19 cellular contexts compared by ENCODE assay signal in the genomic region with DNA sequence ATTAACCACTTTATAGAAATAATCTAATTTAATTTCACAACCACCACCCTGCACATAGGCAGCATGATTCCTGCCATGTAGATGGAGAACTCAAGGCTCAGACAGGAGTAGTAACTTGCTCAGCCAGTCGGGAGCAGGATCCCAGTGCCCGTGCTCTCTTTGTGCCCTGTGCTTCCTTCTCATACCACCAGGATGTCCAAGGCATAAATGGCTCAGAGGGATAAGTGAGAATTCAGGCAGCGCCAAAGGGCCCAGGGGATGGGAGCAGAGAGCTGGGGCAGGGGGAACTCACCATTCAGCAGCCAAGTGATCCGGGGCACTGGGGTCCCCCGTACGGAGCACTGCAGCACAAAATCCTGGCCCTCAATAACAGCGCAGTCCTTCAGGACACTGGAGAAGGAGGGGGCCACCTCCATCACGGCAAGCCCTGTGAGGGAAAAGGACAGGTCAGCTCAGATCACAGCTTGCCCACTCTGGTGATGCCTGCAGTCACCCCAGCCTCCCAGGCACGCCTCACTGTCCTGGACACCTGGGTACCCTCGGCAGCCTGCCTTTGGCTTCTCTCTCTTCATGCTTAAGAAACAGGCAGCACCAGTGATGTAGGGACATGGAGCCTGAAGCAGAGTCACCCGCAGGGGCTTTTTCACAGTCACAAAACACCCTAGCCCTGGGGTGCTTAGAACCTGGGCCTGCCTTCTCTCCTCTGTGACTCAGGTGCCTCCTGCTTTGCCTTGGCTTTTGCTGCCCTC.
DNase-seq lines count a peak whose midpoint lies in the region; ATAC-seq and TF ChIP-seq lines count a peak whose summit lies in the region.
"Had no signal": no experiment of that assay in that cellular context is flagged by ENCODE, and none has a peak within 500 bp of the region (broad histone marks: within the 10 kb centered on the region; RNA-seq: fewer than 3 reads in every experiment).

No MANE protein-coding gene starts in this region.

- H2BK5ac ChIP-seq in neuronal stem cell (ENCODE audit: low read length), result peak overlapping the region; percentile 57

- no peak overlapping the region for H4K8ac ChIP-seq in neuronal stem cell (ENCODE audit: low read depth, low read length)

- H3K9me3 Mint-ChIP-seq in endothelial cell (ENCODE audit: unreplicated experiment), result no peaks in the 10 kb centered on the region
- H3K9me3 Mint-ChIP-seq: activated naive CD4-positive, alpha-beta T cell treated with anti-CD3 and anti-CD28 coated beads, Interleukin-2, amount 50 U/mL, for 24 hours; stimulated activated memory B cell treated with anti-CD40 and anti-IgM and Interleukin-4, amounts not matched to agents 10 μg/mL and 1 μg/mL and 100 μg/mL, for 72 hours; T-helper 1 cell treated with Interleukin-12 subunit alpha and Interleukin-12 subunit beta and Interleukin-4 antibody, amounts not matched to agents 30 μg/mL and 1 μg/mL, for 36 hours had no signal

- H3K4me1 ChIP-seq in HCT116 (ENCODE audit: control insufficient read depth in 1 of 2, insufficient read depth in 2 of 2, low read length in 2 of 2) (peaks cover 0 to 7% of the 10 kb centered on the region in 2 experiments; a peak in 2 of 4 replicates), SK-N-SH (ENCODE audit: control insufficient read depth in 1 of 2, insufficient read depth in 2 of 2, low read depth in 1 of 2, low read length in 1 of 2) (peaks cover 13 to 23% of the 10 kb centered on the region in 2 experiments; a peak in 3 of 4 replicates), neuronal stem cell (ENCODE audit: control insufficient read depth in 2 of 2, insufficient read depth in 1 of 2, low read depth in 1 of 2, low read length in 2 of 2) (peaks cover 0 to 3% of the 10 kb centered on the region in 2 donors), ovary (ENCODE audit: insufficient read depth) (no peaks in the 10 kb centered on the region)
- H3K4me1 ChIP-seq: prostate gland had no signal

- H3K27me3 Mint-ChIP-seq in endothelial cell (ENCODE audit: unreplicated experiment), result peaks cover 10% of the 10 kb centered on the region

- RAD21 ChIA-PET in HCT116 (lab: Charles Lee; ENCODE audit: low non-redundant PET in 1 of 2, low total read pairs in 2 of 2, uncharacterized antibody in 2 of 2, unreplicated experiment in 2 of 2), result no interaction called here

- H3K4ac ChIP-seq in neuronal stem cell (ENCODE audit: low read length), result no peak overlapping the region

- H3K9me2 ChIP-seq in HCT116 (ENCODE audit: insufficient read depth), result no peaks in the 10 kb centered on the region
- H3K9me2 ChIP-seq in SK-N-SH, result no peaks in the 10 kb centered on the region

- H3K27ac Mint-ChIP-seq in endothelial cell (ENCODE audit: unreplicated experiment), result no peak overlapping the region
- H3K27ac Mint-ChIP-seq: activated naive CD4-positive, alpha-beta T cell treated with anti-CD3 and anti-CD28 coated beads, Interleukin-2, amount 50 U/mL, for 24 hours; stimulated activated memory B cell treated with anti-CD40 and anti-IgM and Interleukin-4, amounts not matched to agents 10 μg/mL and 1 μg/mL and 100 μg/mL, for 72 hours; T-helper 1 cell treated with Interleukin-12 subunit alpha and Interleukin-12 subunit beta and Interleukin-4 antibody, amounts not matched to agents 30 μg/mL and 1 μg/mL, for 36 hours had no signal

- no peak overlapping the region for H3K4me3 ChIP-seq in HCT116 (replicated peaks in 1 of 2; ENCODE audit: low read depth in 1 of 2, low read length in 2 of 2)
- no peak overlapping the region for H3K4me3 ChIP-seq in SK-N-SH (ENCODE audit: low read depth in 2 of 2, low read length in 1 of 2)
- H3K4me3 ChIP-seq in neuronal stem cell (ENCODE audit: low read length in 2 of 2), result no peak overlapping the region
- no peak overlapping the region for H3K4me3 ChIP-seq in ovary
- H3K4me3 ChIP-seq: prostate gland, upper lobe of left lung had no signal

- H3K9me3 ChIP-seq in HCT116 (ENCODE audit: control insufficient read depth in 1 of 2, insufficient read depth in 1 of 2, low read depth in 1 of 2, low read length in 2 of 2) (no peaks in the 10 kb centered on the region), SK-N-SH (no peaks in the 10 kb centered on the region), neuronal stem cell (replicated peaks in 1 of 2; ENCODE audit: control insufficient read depth in 2 of 2, insufficient read depth in 1 of 2, low read depth in 1 of 2, low read length in 2 of 2) (peaks cover 0 to 8% of the 10 kb centered on the region in 2 donors), ovary (no peaks in the 10 kb centered on the region)
- H3K9me3 ChIP-seq: prostate gland, upper lobe of left lung had no signal

- no TSS peak for BruUV-seq in HCT116 (replicated peaks; lab: Mats Ljungman, UMichigan)

- ATAC-seq in HCT116 (peak; percentile 32; the same call in 1 of the 2 replicates), GM18907 (IDR thresholded peaks at IDR 0.05; ENCODE audit: unreplicated experiment) (no peak), HG03159 (IDR thresholded peaks at IDR 0.05; ENCODE audit: unreplicated experiment) (no peak)
- ATAC-seq: stimulated activated memory B cell treated with anti-CD40 and anti-IgM and Interleukin-4, amounts not matched to agents 10 μg/mL and 1 μg/mL and 100 μg/mL, for 72 hours had no signal

- no peak overlapping the region for H2BK15ac ChIP-seq in neuronal stem cell (ENCODE audit: low read length)

- H4K20me1 ChIP-seq in HCT116 (ENCODE audit: insufficient read depth) (no peaks in the 10 kb centered on the region), SK-N-SH (ENCODE audit: insufficient read depth) (no peaks in the 10 kb centered on the region)

- H3K79me2 ChIP-seq in HCT116 (ENCODE audit: insufficient read depth, low read length), result no peaks in the 10 kb centered on the region
- peaks cover 45% of the 10 kb centered on the region for H3K79me2 ChIP-seq in SK-N-SH (ENCODE audit: insufficient read depth)

- H2AFZ ChIP-seq in HCT116 (ENCODE audit: low read depth, low read length, poor library complexity, severe bottlenecking) (no peak overlapping the region), SK-N-SH (ENCODE audit: low read depth) (no peak overlapping the region), neuronal stem cell (ENCODE audit: low read length) (no peak overlapping the region)

- TF ChIP-seq RAD21 in HCT116 (IDR thresholded peaks at IDR 0.05; ENCODE audit: low read depth) (no peak), SK-N-SH (IDR thresholded peaks at IDR 0.05; ENCODE audit: low read length) (no peak)

- WGBS in SK-N-SH (ENCODE audit: low lambda C conversion rate), result 99% methylated on average over 10 of the region's 11 CpGs
- WGBS in neuronal stem cell (ENCODE audit: extremely low coverage in 2 of 2, insufficient read length in 2 of 2, insufficient replicate concordance in 1 of 2), 2 donors, result no CpG with 5 or more reads among the region's 11 CpGs
- WGBS in ovary, 3 donors, result 85 to 89% (median 86%) methylated on average over 11 of the region's 11 CpGs

- intact Hi-C loops in HCT116 (cut with micrococcal nuclease) (no loop called here), ovary (cut with DNase I) (no loop called here)

- no peak overlapping the region for H3K27ac ChIP-seq in HCT116 (ENCODE audit: low read depth, low read length)
- H3K27ac ChIP-seq in SK-N-SH (ENCODE audit: low read depth in 2 of 2, low read length in 1 of 2), result no peak overlapping the region
- H3K27ac ChIP-seq in neuronal stem cell (replicated peaks; ENCODE audit: low read length), result no peak overlapping the region
- H3K27ac ChIP-seq in ovary, result no peak overlapping the region
- H3K27ac ChIP-seq: prostate gland had no signal

- TF ChIP-seq POLR2A in HCT116 (IDR thresholded peaks at IDR 0.05; ENCODE audit: borderline replicate concordance, extremely low read depth, insufficient read depth, insufficient read length), result no peak
- TF ChIP-seq POLR2A in ovary (IDR thresholded peaks at IDR 0.05), result no peak

- peak overlapping the region; percentile 17 for H2AK5ac ChIP-seq in neuronal stem cell (ENCODE audit: low read depth, low read length)

- no peak for TF ChIP-seq EP300 in SK-N-SH (IDR thresholded peaks at IDR 0.05; ENCODE audit: borderline replicate concordance in 1 of 2, low read depth in 1 of 2, low read length in 1 of 2)
- TF ChIP-seq EP300 in ovary (IDR thresholded peaks at IDR 0.05), result no peak

- peak overlapping the region; percentile 10 for H3K14ac ChIP-seq in neuronal stem cell (ENCODE audit: low read length)

- DNase-seq in HCT116 (ENCODE audit: low read depth, low spot score) (no peak), SK-N-SH (no peak), endothelial cell (ENCODE audit: low spot score) (no peak), neuronal stem cell (ENCODE audit: low spot score) (no peak), ovary (no peak), COLO829 (ENCODE audit: low spot score) (no peak)
- DNase-seq: activated CD4-positive, alpha-beta T cell treated with anti-CD3 and anti-CD28 coated beads for 4 hours; activated CD8-positive, alpha-beta memory T cell treated with anti-CD3 and anti-CD28 coated beads, Interleukin-2, amount 50 U/mL, for 48 hours; effector memory CD4-positive, alpha-beta T cell; foreskin melanocyte; NCI-H1092; NCI-H774 had no signal

- peaks cover 16% of the 10 kb centered on the region for H3F3A ChIP-seq in SK-N-SH (replicated peaks; ENCODE audit: insufficient read depth)

- no peaks in the 10 kb centered on the region for H3K79me1 ChIP-seq in neuronal stem cell (ENCODE audit: low read depth, low read length)

- no peak overlapping the region for H3K23ac ChIP-seq in neuronal stem cell (ENCODE audit: low read depth, low read length, poor library complexity)

- H3K4me1 Mint-ChIP-seq in endothelial cell (ENCODE audit: unreplicated experiment), result no peaks in the 10 kb centered on the region
- H3K4me1 Mint-ChIP-seq: activated naive CD4-positive, alpha-beta T cell treated with anti-CD3 and anti-CD28 coated beads, Interleukin-2, amount 50 U/mL, for 24 hours had no signal

- H3K4me3 Mint-ChIP-seq in endothelial cell (ENCODE audit: unreplicated experiment), result no peak overlapping the region
- H3K4me3 Mint-ChIP-seq: activated naive CD4-positive, alpha-beta T cell treated with anti-CD3 and anti-CD28 coated beads, Interleukin-2, amount 50 U/mL, for 24 hours; stimulated activated memory B cell treated with anti-CD40 and anti-IgM and Interleukin-4, amounts not matched to agents 10 μg/mL and 1 μg/mL and 100 μg/mL, for 72 hours; T-helper 1 cell treated with Interleukin-12 subunit alpha and Interleukin-12 subunit beta and Interleukin-4 antibody, amounts not matched to agents 30 μg/mL and 1 μg/mL, for 36 hours had no signal

- POLR2A ChIA-PET in HCT116 (lab: Charles Lee) (no interaction called here), SK-N-SH (lab: Yijun Ruan, JAX) (no interaction called here)

- no peak overlapping the region for H2BK12ac ChIP-seq in neuronal stem cell (ENCODE audit: low read length)

- no peak overlapping the region for H4K91ac ChIP-seq in neuronal stem cell (ENCODE audit: low read depth, low read length, poor library complexity)

- TF ChIP-seq CTCF in HCT116 (IDR thresholded peaks at IDR 0.05 in 2 of 3, conservative IDR thresholded peaks at IDR 0.05 in 1 of 3; ENCODE audit: borderline replicate concordance in 1 of 3, insufficient read depth in 1 of 3, low read depth in 2 of 3, low read length in 2 of 3) (peak in 1 of 3 experiments; percentile 16; a peak in 1 of 6 replicates), SK-N-SH (IDR thresholded peaks at IDR 0.05) (peak; percentile 22; the same call in 1 of the 2 replicates), endothelial cell (IDR thresholded peaks at IDR 0.05; ENCODE audit: unreplicated experiment) (peak; percentile 53), ovary (IDR thresholded peaks at IDR 0.05) (no peak)

- H3K18ac ChIP-seq in neuronal stem cell (ENCODE audit: low read length), result no peak overlapping the region

- H3K27me3 ChIP-seq in HCT116 (ENCODE audit: insufficient read depth, low read length), result no peaks in the 10 kb centered on the region
- no peaks in the 10 kb centered on the region for H3K27me3 ChIP-seq in SK-N-SH (ENCODE audit: insufficient read depth)
- H3K27me3 ChIP-seq in neuronal stem cell (ENCODE audit: control insufficient read depth in 3 of 3, insufficient read depth in 3 of 3, low read depth in 1 of 3, low read length in 3 of 3), result no peaks in the 10 kb centered on the region
- H3K27me3 ChIP-seq in ovary, result no peaks in the 10 kb centered on the region
- H3K27me3 ChIP-seq: upper lobe of left lung had no signal

- no peak overlapping the region for H2BK120ac ChIP-seq in neuronal stem cell (ENCODE audit: low read depth, low read length)

- H3K36me3 ChIP-seq in HCT116 (ENCODE audit: control insufficient read depth in 1 of 2, insufficient read depth in 2 of 2, low read length in 2 of 2), result no peaks in the 10 kb centered on the region
- peaks cover 41 to 55% of the 10 kb centered on the region in 2 experiments for H3K36me3 ChIP-seq in SK-N-SH (replicated peaks in 1 of 2; ENCODE audit: control insufficient read depth in 1 of 2, insufficient read depth in 2 of 2, low read length in 1 of 2)
- H3K36me3 ChIP-seq in neuronal stem cell (replicated peaks in 1 of 2; ENCODE audit: control insufficient read depth in 2 of 2, insufficient read depth in 2 of 2, low read length in 2 of 2), result peaks cover 0 to 7% of the 10 kb centered on the region in 2 donors
- H3K36me3 ChIP-seq in ovary, result no peaks in the 10 kb centered on the region
- H3K36me3 ChIP-seq: prostate gland, upper lobe of left lung had no signal

- CTCF ChIA-PET in HCT116 (lab: Charles Lee) (interaction anchor here (1.6 kb wide), 1 partner anchor 74 kb away, joined by 6 read pairs; no protein-coding TSS in a partner anchor), SK-N-SH (lab: Yijun Ruan, JAX) (interaction anchor here (0.9 to 2.0 kb wide), 3 partner anchors 73 to 157 kb away, joined by 3 to 15 read pairs (median 3); no protein-coding TSS in a partner anchor)

- H3K36me3 Mint-ChIP-seq in endothelial cell (ENCODE audit: low read depth, unreplicated experiment), result no peaks in the 10 kb centered on the region
- H3K36me3 Mint-ChIP-seq: activated naive CD4-positive, alpha-beta T cell treated with anti-CD3 and anti-CD28 coated beads, Interleukin-2, amount 50 U/mL, for 24 hours; stimulated activated memory B cell treated with anti-CD40 and anti-IgM and Interleukin-4, amounts not matched to agents 10 μg/mL and 1 μg/mL and 100 μg/mL, for 72 hours had no signal

- H3K9ac ChIP-seq in HCT116 (ENCODE audit: low read length) (no peak overlapping the region), SK-N-SH (no peak overlapping the region), neuronal stem cell (ENCODE audit: low read depth, low read length, poor library complexity) (peak overlapping the region; percentile 9)

- H3K4me2 ChIP-seq in HCT116 (ENCODE audit: low read length), result no peak overlapping the region
- no peak overlapping the region for H3K4me2 ChIP-seq in SK-N-SH
- H3K4me2 ChIP-seq in neuronal stem cell (ENCODE audit: insufficient read depth, low read length, poor library complexity, severe bottlenecking), result no peak overlapping the region

Comparison
In these comparisons a context has a peak if more than half of its experiments do, and no peak if none do; other contexts are left out.
1. CTCF ChIP-seq: peak in SK-N-SH (single experiment) and endothelial cell (single experiment); none in ovary (0 of 3).